ENCODE assay signal across 9 cellular contexts in genomic region chr16:16861546-16861945, GRCh38.
A peak's percentile ranks its signal among the peaks of the same experiment; 100 is the strongest.
DNase-seq lines count a peak whose midpoint lies in the region; ATAC-seq and TF ChIP-seq lines count a peak whose summit lies in the region.
"Had no signal": no experiment of that assay in that cellular context is flagged by ENCODE, and none has a peak within 500 bp of the region (broad histone marks: within the 10 kb centered on the region; RNA-seq: fewer than 3 reads in every experiment).

No MANE protein-coding gene starts in this region.

- no peak overlapping the region for H3K27ac ChIP-seq in suprapubic skin
- H3K27ac ChIP-seq: neutrophil had no signal

- TF ChIP-seq POLR2A in suprapubic skin (IDR thresholded peaks at IDR 0.05), result no peak

- in situ Hi-C loops in ACHN (cut with HindIII; ENCODE audit: low pct_ligation_motif_present, low pct_unique_long_range_greater_than_20kb, low sequenced_read_pairs), result no loop called here

- H3K36me3 Mint-ChIP-seq in natural killer cell, result no peaks in the 10 kb centered on the region

- no peak for TF ChIP-seq EP300 in suprapubic skin (IDR thresholded peaks at IDR 0.05)

- H3K4me3 Mint-ChIP-seq in natural killer cell, result no peak overlapping the region

- H3K4me3 ChIP-seq in epithelial cell of esophagus (ENCODE audit: low read length) (no peak overlapping the region), suprapubic skin (no peak overlapping the region)

- no peaks in the 10 kb centered on the region for H3K9me3 ChIP-seq in suprapubic skin
- H3K9me3 ChIP-seq: neutrophil had no signal

- ATAC-seq in natural killer cell (peak; percentile 37 to 60 (median 40)), GM21717 (IDR thresholded peaks at IDR 0.05; ENCODE audit: unreplicated experiment) (no peak)

- H3K9me3 Mint-ChIP-seq in natural killer cell, result no peaks in the 10 kb centered on the region

- intact Hi-C loops in natural killer cell (cut with micrococcal nuclease), result loop anchor here (1.0 to 10.0 kb wide), 2 partner anchors 333 to 718 kb away; no protein-coding TSS in a partner anchor

- H3K4me1 Mint-ChIP-seq in natural killer cell, result no peaks in the 10 kb centered on the region

- no peak overlapping the region for H3K27ac Mint-ChIP-seq in natural killer cell

- 17% methylated on average over 7 of the region's 7 CpGs for WGBS in suprapubic skin

- H3K4me1 ChIP-seq in suprapubic skin, result peaks cover 10% of the 10 kb centered on the region

- DNase-seq in ACHN (peak; percentile 41), NCI-H524 (lab: John Stamatoyannopoulos, UW) (peak; percentile 16 to 79), epithelial cell of esophagus (ENCODE audit: low read depth) (peak; percentile 1), natural killer cell (peak; percentile 30), suprapubic skin (ENCODE audit: low spot score in 2 of 2) (no peak)
- peak; percentile 79 for DNase-seq in activated CD8-positive, alpha-beta memory T cell treated with anti-CD3 and anti-CD28 coated beads for 24 hours

- H3K27me3 ChIP-seq in suprapubic skin, result peaks cover 28% of the 10 kb centered on the region

- TF ChIP-seq CTCF in GM12874 (IDR thresholded peaks at IDR 0.05; ENCODE audit: insufficient read depth, low read depth, low read length), result peak; percentile 70
- no peak for TF ChIP-seq CTCF in epithelial cell of esophagus (IDR thresholded peaks at IDR 0.05; ENCODE audit: insufficient read depth, low read depth, low read length, missing control alignments)
- TF ChIP-seq CTCF in natural killer cell (IDR thresholded peaks at IDR 0.05), result peak; percentile 66
- peak; percentile 28 to 66 for TF ChIP-seq CTCF in suprapubic skin (IDR thresholded peaks at IDR 0.05)

- no peaks in the 10 kb centered on the region for H3K36me3 ChIP-seq in suprapubic skin
- H3K36me3 ChIP-seq: neutrophil had no signal

- H3K27me3 Mint-ChIP-seq in natural killer cell (ENCODE audit: low read depth in 2 of 2), result peaks cover 7 to 16% of the 10 kb centered on the region in 2 donors

Comparison
In these comparisons a context has a peak if more than half of its experiments do, and no peak if none do; other contexts are left out.
1. DNase-seq: peak in ACHN (single experiment), NCI-H524 (2 of 2), activated CD8-positive, alpha-beta memory T cell treated with anti-CD3 and anti-CD28 coated beads for 24 hours (single experiment), epithelial cell of esophagus (single experiment) and natural killer cell (single experiment); none in suprapubic skin (0 of 2).